30 cellular contexts compared by ENCODE assay signal in genomic region chr7:127362364-127363027, GRCh38.
"Had no signal": no experiment of that assay in that cellular context is flagged by ENCODE, and none has a peak within 500 bp of the region (broad histone marks: within the 10 kb centered on the region; RNA-seq: fewer than 3 reads in every experiment).

No MANE protein-coding gene starts in this region.

- H3K27ac Mint-ChIP-seq: activated B cell treated with CpG ODN at 0.5 μM for 24 hours; activated CD8-positive, alpha-beta T cell treated with anti-CD3 and anti-CD28 coated beads for 36 hours; activated naive CD8-positive, alpha-beta T cell; activated T-helper 17 cell treated with anti-CD3 and anti-CD28 coated beads, Interleukin-2, amount 50 U/mL, for 72 hours; T-helper 17 cell; T-helper 2 cell treated with Interferon-gamma antibody and Interleukin-4, amounts not matched to agents 5 μg/mL and 100 μg/mL, for 36 hours had no signal

- H3K27ac ChIP-seq: body of pancreas, colonic mucosa, epithelial cell of prostate, esophagus squamous epithelium, gastroesophageal sphincter, WERI-Rb-1 had no signal

- H3K36me3 ChIP-seq: colonic mucosa, WERI-Rb-1 had no signal

- H3K27me3 ChIP-seq: body of pancreas, colonic mucosa, esophagus squamous epithelium, gastroesophageal sphincter had no signal

- H3K9me3 Mint-ChIP-seq: activated B cell treated with CpG ODN at 0.5 μM for 24 hours; activated CD8-positive, alpha-beta T cell treated with anti-CD3 and anti-CD28 coated beads for 36 hours; activated T-cell treated with anti-CD3 and anti-CD28 coated beads, Interleukin-2, amount 50 U/mL, for 4 hours; activated T-helper 17 cell treated with anti-CD3 and anti-CD28 coated beads, Interleukin-2, amount 50 U/mL, for 72 hours; T-helper 2 cell treated with Interferon-gamma antibody and Interleukin-4, amounts not matched to agents 5 μg/mL and 100 μg/mL, for 36 hours had no signal

- DNase-seq: activated B cell treated with CpG ODN at 0.5 μM for 24 hours; activated CD4-positive, alpha-beta T cell treated with anti-CD3 and anti-CD28 coated beads for 48 hours; activated CD4-positive, alpha-beta T cell treated with anti-CD3 and anti-CD28 coated beads, Interleukin-2, amount 50 U/mL, for 1 hour; activated CD4-positive, alpha-beta T cell treated with anti-CD3 and anti-CD28 coated beads, Interleukin-2, amount 50 U/mL, for 48 hours; activated CD8-positive, alpha-beta memory T cell treated with anti-CD3 and anti-CD28 coated beads for 24 hours; activated CD8-positive, alpha-beta T cell treated with anti-CD3 and anti-CD28 coated beads for 36 hours; activated effector memory CD4-positive, alpha-beta T cell treated with Interleukin-2 at 50 U/mL for 16 hours; activated gamma-delta T cell treated with Interleukin-2 at 50 U/mL for 16 hours; activated naive CD4-positive, alpha-beta T cell treated with anti-CD3 and anti-CD28 coated beads, Interleukin-2, amount 50 U/mL, for 16 hours; activated naive CD4-positive, alpha-beta T cell treated with Interleukin-2 at 50 U/mL for 16 hours; activated T-cell treated with anti-CD3 and anti-CD28 coated beads, Interleukin-2, amount 50 U/mL, for 4 hours; amygdala; aorta; body of pancreas; central memory CD4-positive, alpha-beta T cell; cerebellar nuclear complex; colonic mucosa; effector CD8-positive, alpha-beta T cell; esophagus squamous epithelium; foreskin melanocyte; T-helper 1 cell; T-helper 17 cell; T1000; WERI-Rb-1 had no signal

- H3K4me3 ChIP-seq: body of pancreas, colonic mucosa, esophagus squamous epithelium, gastroesophageal sphincter had no signal

- H3K4me1 ChIP-seq: colonic mucosa, esophagus squamous epithelium, gastroesophageal sphincter had no signal

- H3K4me1 Mint-ChIP-seq: activated B cell treated with CpG ODN at 0.5 μM for 24 hours had no signal

- H3K27me3 Mint-ChIP-seq: activated B cell treated with CpG ODN at 0.5 μM for 24 hours; activated CD8-positive, alpha-beta T cell treated with anti-CD3 and anti-CD28 coated beads for 36 hours; activated naive CD8-positive, alpha-beta T cell; activated T-helper 17 cell treated with anti-CD3 and anti-CD28 coated beads, Interleukin-2, amount 50 U/mL, for 72 hours; T-helper 17 cell had no signal

- H3K9me3 ChIP-seq: body of pancreas, colonic mucosa, esophagus squamous epithelium, gastroesophageal sphincter had no signal

- H3K4me3 Mint-ChIP-seq: activated B cell treated with CpG ODN at 0.5 μM for 24 hours; activated CD8-positive, alpha-beta T cell treated with anti-CD3 and anti-CD28 coated beads for 36 hours; activated naive CD8-positive, alpha-beta T cell; activated T-cell treated with anti-CD3 and anti-CD28 coated beads, Interleukin-2, amount 50 U/mL, for 4 hours; activated T-helper 17 cell treated with anti-CD3 and anti-CD28 coated beads, Interleukin-2, amount 50 U/mL, for 72 hours; T-helper 17 cell; T-helper 2 cell treated with Interferon-gamma antibody and Interleukin-4, amounts not matched to agents 5 μg/mL and 100 μg/mL, for 36 hours had no signal

- ATAC-seq: activated CD4-positive, CD25-positive, alpha-beta regulatory T cell treated with anti-CD3 and anti-CD28 coated beads, Interleukin-2, amount 50 U/mL, for 24 hours; activated CD8-positive, alpha-beta T cell treated with anti-CD3 and anti-CD28 coated beads for 36 hours; activated T-cell treated with anti-CD3 and anti-CD28 coated beads, Interleukin-2, amount 50 U/mL, for 4 hours; activated T-helper 17 cell treated with anti-CD3 and anti-CD28 coated beads, Interleukin-2, amount 50 U/mL, for 72 hours; body of pancreas; gastroesophageal sphincter; T-helper 17 cell had no signal
